8 cellular contexts compared by ENCODE assay signal in the genomic region with DNA sequence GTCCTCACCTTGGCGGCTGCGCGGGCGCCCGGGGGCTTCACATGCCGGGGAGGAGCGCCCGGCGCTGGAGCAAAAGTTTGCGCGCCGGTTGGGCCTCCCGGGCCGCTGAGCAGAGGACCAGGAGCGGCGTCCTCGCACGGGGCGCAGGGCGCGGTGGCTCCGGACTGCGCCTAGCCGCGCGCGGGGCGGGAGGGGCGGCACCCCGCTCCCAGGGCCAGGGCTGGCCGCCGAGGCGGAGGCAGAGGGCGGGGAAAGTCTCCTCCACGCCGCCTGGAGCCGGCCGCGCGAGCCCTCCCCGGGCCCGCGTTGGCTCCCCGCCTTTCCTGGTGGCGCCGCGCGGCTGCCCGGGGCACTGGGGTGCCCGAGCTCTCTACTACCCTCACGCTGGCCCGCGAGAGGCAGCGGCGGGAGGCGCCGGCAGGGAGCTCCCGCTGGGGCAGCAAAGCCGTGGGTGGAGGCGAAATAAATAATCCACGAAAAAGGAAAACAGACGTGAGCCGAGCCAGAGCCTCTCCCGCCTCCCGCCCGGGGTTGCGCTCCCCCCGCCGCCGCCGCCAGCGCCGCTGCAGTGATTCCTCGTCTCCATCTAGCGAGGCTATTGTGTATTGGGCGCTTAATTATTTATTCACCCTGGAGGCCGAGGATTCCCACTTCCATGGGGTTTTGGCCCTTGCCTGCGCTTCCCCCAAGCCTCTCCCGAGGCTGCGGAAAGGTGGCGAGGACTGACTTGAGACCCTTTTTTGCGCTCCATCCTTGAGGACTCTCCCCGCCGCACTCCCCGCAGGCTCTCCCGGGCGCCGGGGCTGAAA. TPM values are rescaled to one million over a fixed set of nuclear protein-coding genes. Genes with fewer than 3 reads are reported as not detected.
DNase-seq lines count a peak whose midpoint lies in the region; ATAC-seq, FAIRE-seq and TF ChIP-seq lines count a peak whose summit lies in the region.

No MANE protein-coding gene starts in this region.

- in situ Hi-C loops in HepG2 (cut with HindIII; ENCODE audit: extremely low pct_ligation_motif_present, low pct_unique_long_range_greater_than_20kb) = no loop called here

- WGBS in HepG2 (ENCODE audit: low lambda C conversion rate) = under 1% methylated on average over 24 of the region's 88 CpGs

- no peak overlapping the region for H3K9ac ChIP-seq in BLaER1
- H3K9ac ChIP-seq in HepG2 (ENCODE audit: insufficient read depth, low read depth, low read length) = peak overlapping the region; percentile 33; the same call in 1 of the 2 replicates

- TF ChIP-seq POLR2A in HepG2 (IDR thresholded peaks at IDR 0.05; ENCODE audit: insufficient read depth in 1 of 2, low read depth in 2 of 2, low read length in 2 of 2) = peak in 1 of 2 experiments; percentile 46; a peak in 1 of 4 replicates

- no peak overlapping the region for H3K27ac ChIP-seq in BLaER1
- H3K27ac ChIP-seq in caudate nucleus (ENCODE audit: low read depth, low read length) = peak overlapping the region; percentile 90
- no peak overlapping the region for H3K27ac ChIP-seq in HepG2 (ENCODE audit: extremely low read length, insufficient read depth, low read length)
- H3K27ac ChIP-seq in tibial artery = peak overlapping the region; percentile 80 to 82

- no peak for TF ChIP-seq RAD21 in HepG2 (CRISPR knock-in tag; IDR thresholded peaks at IDR 0.05)

- peak overlapping the region; percentile 54 for H3K4me3 ChIP-seq in BLaER1
- peak overlapping the region; percentile 52 to 71 (median 56) for H3K4me3 ChIP-seq in HepG2 (replicated peaks in 1 of 3; ENCODE audit: insufficient read depth in 1 of 3, low read depth in 2 of 3, low read length in 3 of 3)
- peak overlapping the region; percentile 58 to 69 for H3K4me3 ChIP-seq in tibial artery

- H4K20me1 ChIP-seq in BLaER1 (no peaks in the 10 kb centered on the region; the same call in 1 of the 2 replicates), HepG2 (ENCODE audit: insufficient read depth, low read length) (no peaks in the 10 kb centered on the region)

- H3K4me1 ChIP-seq in BLaER1 (no peaks in the 10 kb centered on the region), HepG2 (ENCODE audit: insufficient read depth, low read length) (peaks cover 51% of the 10 kb centered on the region), tibial artery (peaks cover 5 to 27% (median 27%) of the 10 kb centered on the region in 4 donors)

- ATAC-seq in HepG2 = peak; percentile 79
- ATAC-seq in activated CD4-positive, CD25-positive, alpha-beta regulatory T cell treated with anti-CD3 and anti-CD28 coated beads, Interleukin-2, amount 50 U/mL, for 24 hours = no peak

- H2AFZ ChIP-seq in HepG2 (ENCODE audit: low read length) = no peak overlapping the region

- intact Hi-C loops in HepG2 (cut with micrococcal nuclease; ENCODE audit: unreplicated experiment) (loop anchor here (1.0 to 10.0 kb wide), 4 partner anchors 10 to 131 kb away; no protein-coding TSS in a partner anchor), tibial artery (cut with DNase I; ENCODE audit: low total_unique reads) (loop anchor here (5.0 to 10.0 kb wide), 3 partner anchors 104 to 1144 kb away; no protein-coding TSS in a partner anchor)

- H3K27me3 ChIP-seq in BLaER1 = peaks cover 56% of the 10 kb centered on the region
- peaks cover 0 to 15% of the 10 kb centered on the region in 2 experiments; a peak in 2 of 5 replicates for H3K27me3 ChIP-seq in HepG2 (ENCODE audit: control insufficient read depth in 1 of 2, insufficient read depth in 2 of 2, low read length in 2 of 2)
- H3K27me3 ChIP-seq in tibial artery = no peaks in the 10 kb centered on the region

- FAIRE-seq in HepG2 (lab: Jason Lieb, UNC) = no peak

- H3K9me3 ChIP-seq in BLaER1 = peaks cover 17% of the 10 kb centered on the region; the same call in 1 of the 2 replicates
- no peaks in the 10 kb centered on the region for H3K9me3 ChIP-seq in HepG2 (ENCODE audit: low read length)
- no peaks in the 10 kb centered on the region for H3K9me3 ChIP-seq in tibial artery

- no peaks in the 10 kb centered on the region for H3K79me2 ChIP-seq in HepG2 (ENCODE audit: insufficient read depth, low read length)

- CTCF ChIA-PET in HepG2 (lab: Yijun Ruan, JAX; ENCODE audit: low intra/inter-chr PET ratio, low total read pairs) = interaction anchor here (1.2 kb wide), 1 partner anchor 52 kb away, joined by 5 read pairs; no protein-coding TSS in a partner anchor

- BruUV-seq in HepG2 (replicated peaks; lab: Mats Ljungman, UMichigan) = TSS peak; percentile 82

- POLR2A ChIA-PET in HepG2 (lab: Yijun Ruan, JAX) = interaction anchor here (1.1 to 1.9 kb wide), 2 partner anchors 10 to 11 kb away, joined by 3 to 5 read pairs; no protein-coding TSS in a partner anchor

- DNase-seq in NCI-H1417 (lab: John Stamatoyannopoulos, UW) (peak; percentile 17 to 95 (median 92)), caudate nucleus (lab: John Stamatoyannopoulos, UW) (peak in 55 of 61 donors; percentile 31 to 88 (median 68)), HepG2 (ENCODE audit: low spot score) (no peak), tibial artery (peak; percentile 37 to 85), GM20000 (ENCODE audit: low spot score) (no peak), HCEC 1CT (no peak)

- H3K4me2 ChIP-seq in BLaER1 = peak overlapping the region; percentile 56
- H3K4me2 ChIP-seq in HepG2 (ENCODE audit: low read depth, low read length) = peak overlapping the region; percentile 94

- H3K36me3 ChIP-seq in BLaER1 (no peaks in the 10 kb centered on the region), HepG2 (replicated peaks in 1 of 2; ENCODE audit: control insufficient read depth in 1 of 2, insufficient read depth in 2 of 2, low read length in 2 of 2) (no peaks in the 10 kb centered on the region), tibial artery (no peaks in the 10 kb centered on the region)

- no peak for TF ChIP-seq EP300 in HepG2 (IDR thresholded peaks at IDR 0.05; ENCODE audit: low read depth in 2 of 2, low read length in 2 of 2)
- TF ChIP-seq EP300 in HepG2 (CRISPR knock-in tag; IDR thresholded peaks at IDR 0.05; ENCODE audit: borderline replicate concordance) = no peak

- TF ChIP-seq CTCF in HepG2 (CRISPR knock-in tag; IDR thresholded peaks at IDR 0.05) (peak; percentile 32; the same call in 1 of the 2 replicates), tibial artery (IDR thresholded peaks at IDR 0.05) (peak; percentile 26 to 62), GM20000 (IDR thresholded peaks at IDR 0.05; ENCODE audit: extremely low read depth, missing control alignments) (no peak)

TF ChIP-seq in HepG2, 621 proteins besides CTCF, POLR2A, EP300 and RAD21 (continues in another document):
- peak; percentile 29 for TF ChIP-seq ZFY (CRISPR knock-in tag; IDR thresholded peaks at IDR 0.05)
- peak; percentile 85 for TF ChIP-seq POLR2G (IDR thresholded peaks at IDR 0.05; ENCODE audit: low read depth, low read length)
- TF ChIP-seq ZNF12 (CRISPR knock-in tag; IDR thresholded peaks at IDR 0.05) = 0 out of 2 replicates have a peak, but pooled peaks have one; percentile 8
- TF ChIP-seq KDM2A (CRISPR knock-in tag; IDR thresholded peaks at IDR 0.05; ENCODE audit: borderline replicate concordance, low read depth) = 0 out of 2 replicates have a peak, but pooled peaks have one; percentile 5
- 0 out of 2 replicates have a peak, but pooled peaks have one; percentile 15 for TF ChIP-seq SNAPC2 (CRISPR knock-in tag; IDR thresholded peaks at IDR 0.05)
- TF ChIP-seq NR2F2 (IDR thresholded peaks at IDR 0.05; ENCODE audit: borderline replicate concordance, low read depth) = no peak
- TF ChIP-seq, protein P1, sequence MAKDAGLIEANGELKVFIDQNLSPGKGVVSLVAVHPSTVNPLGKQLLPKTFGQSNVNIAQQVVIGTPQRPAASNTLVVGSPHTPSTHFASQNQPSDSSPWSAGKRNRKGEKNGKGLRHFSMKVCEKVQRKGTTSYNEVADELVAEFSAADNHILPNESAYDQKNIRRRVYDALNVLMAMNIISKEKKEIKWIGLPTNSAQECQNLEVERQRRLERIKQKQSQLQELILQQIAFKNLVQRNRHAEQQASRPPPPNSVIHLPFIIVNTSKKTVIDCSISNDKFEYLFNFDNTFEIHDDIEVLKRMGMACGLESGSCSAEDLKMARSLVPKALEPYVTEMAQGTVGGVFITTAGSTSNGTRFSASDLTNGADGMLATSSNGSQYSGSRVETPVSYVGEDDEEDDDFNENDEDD (CRISPR knock-in tag; IDR thresholded peaks at IDR 0.05; ENCODE audit: borderline replicate concordance) = peak; percentile 44; the same call in 1 of the 2 replicates
- TF ChIP-seq, protein P2, sequence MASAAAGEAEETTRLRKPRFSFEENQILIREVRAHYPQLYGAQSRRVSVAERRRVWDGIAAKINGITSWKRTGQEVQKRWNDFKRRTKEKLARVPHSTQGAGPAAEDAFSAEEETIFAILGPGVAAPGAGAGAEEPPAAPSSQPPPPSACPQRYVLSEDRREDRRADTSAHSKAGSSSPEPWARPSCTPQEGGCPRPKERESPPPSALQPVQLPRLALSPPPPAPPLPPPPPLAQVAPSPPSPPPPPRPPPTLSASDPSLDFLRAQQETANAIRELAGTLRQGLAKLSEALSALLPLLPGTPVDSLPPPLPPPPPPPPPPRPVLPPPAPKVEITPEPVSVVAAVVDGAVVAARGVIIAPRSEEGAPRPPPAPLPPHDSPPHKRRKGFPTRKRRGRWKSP (CRISPR knock-in tag; IDR thresholded peaks at IDR 0.05) = peak; percentile 98
- TF ChIP-seq PHB2 (IDR thresholded peaks at IDR 0.05; ENCODE audit: partially characterized antibody) = no peak

RNA-seq across cellular contexts. Expression of a gene that starts 0.5 kb away (rescaled TPM):
- 3.2 and 3.8 TPM in 2 replicates for total RNA-seq in HepG2 (2016; rRNA removed; fragmentation: Illumina TruSeq; extraction: Trizol)
- total RNA-seq in HepG2 (2016; cell fraction: cytosol; rRNA removed; fragmentation: Illumina TruSeq; extraction: Trizol; ENCODE audit: low read depth) = 0.97 and 1.0 TPM in 2 replicates
- total RNA-seq in HepG2 (2016; cell fraction: insoluble cytoplasmic fraction; rRNA removed; fragmentation: Illumina TruSeq; extraction: Trizol) = 3.1 and 3.2 TPM in 2 replicates
- total RNA-seq in HepG2 (2016; cell fraction: membrane; rRNA removed; fragmentation: Illumina TruSeq; extraction: Trizol) = 3.4 and 3.6 TPM in 2 replicates
- total RNA-seq in HepG2 (2016; cell fraction: nucleus; rRNA removed; fragmentation: Illumina TruSeq; extraction: Trizol) = 5.7 and 5.9 TPM in 2 replicates
- 1.9 and 2.4 TPM in 2 replicates for polyA plus RNA-seq in HepG2 (2011; rRNA removed)
- 1.3 and 1.7 TPM in 2 replicates for polyA plus RNA-seq in HepG2 (2011; cell fraction: cytosol; rRNA removed)
- 3.0 and 4.2 TPM in 2 replicates for polyA plus RNA-seq in HepG2 (2011; cell fraction: nucleus; rRNA removed)
- 0.46 and 2.5 TPM in 2 replicates for polyA plus RNA-seq in HepG2 (2012)
- polyA plus RNA-seq in HepG2 (2016; cell fraction: cytosol; fragmentation: Illumina TruSeq; extraction: Trizol; ENCODE audit: low read depth) = 1.5 and 1.7 TPM in 2 replicates
- polyA plus RNA-seq in HepG2 (2016; cell fraction: insoluble cytoplasmic fraction; fragmentation: Illumina TruSeq; extraction: Trizol; ENCODE audit: low read depth) = 8.0 and 11.5 TPM in 2 replicates
- polyA plus RNA-seq in HepG2 (2016; cell fraction: membrane; fragmentation: Illumina TruSeq; extraction: Trizol; ENCODE audit: low read depth) = 5.7 and 6.3 TPM in 2 replicates
- polyA plus RNA-seq in HepG2 (2016; cell fraction: nucleus; fragmentation: Illumina TruSeq; extraction: Trizol; ENCODE audit: insufficient read depth, low read depth) = 20.8 and 22.3 TPM in 2 replicates
- polyA minus RNA-seq in HepG2 (2011; rRNA and poly(A)+ RNA removed; ENCODE audit: low replicate concordance) = 3.4 TPM in 1 of 2 replicates, not detected in the other
- polyA minus RNA-seq in HepG2 (2011; cell fraction: cytosol; rRNA and poly(A)+ RNA removed) = 1.7 and 1.8 TPM in 2 replicates
- 1.5 and 1.8 TPM in 2 replicates for polyA minus RNA-seq in HepG2 (2011; cell fraction: nucleus; rRNA and poly(A)+ RNA removed)

Comparison
In these comparisons a context has a peak if more than half of its experiments do, and no peak if none do; other contexts are left out.
1. H3K27ac ChIP-seq: peak in caudate nucleus (single experiment) and tibial artery (2 of 2); none in BLaER1 (single experiment) and HepG2 (single experiment).
2. DNase-seq: peak in NCI-H1417 (3 of 3), caudate nucleus (55 of 61) and tibial artery (2 of 2); none in HepG2 (single experiment), GM20000 (single experiment) and HCEC 1CT (single experiment).
3. Peak in every context shown above with its lines, with median percentiles within 50 percentile points of each other: H3K4me3 ChIP-seq.